ENCODE assay signal across 10 cellular contexts in genomic region chr17:72151565-72152391, GRCh38. TPM values are rescaled to one million over a fixed set of nuclear protein-coding genes. Genes with fewer than 3 reads are reported as not detected.
A peak's percentile ranks its signal among the peaks of the same experiment; 100 is the strongest.
DNase-seq lines count a peak whose midpoint lies in the region; ATAC-seq and TF ChIP-seq lines count a peak whose summit lies in the region.
"Had no signal": no experiment of that assay in that cellular context is flagged by ENCODE, and none has a peak within 500 bp of the region (broad histone marks: within the 10 kb centered on the region; RNA-seq: fewer than 3 reads in every experiment).

No MANE protein-coding gene starts in this region.

- H3K9ac ChIP-seq in PC-3 (ENCODE audit: low read length): peak overlapping the region; percentile 48

- no peaks in the 10 kb centered on the region for H3K9me3 Mint-ChIP-seq in neural crest cell

- CTCF ChIA-PET in PC-3 (lab: Charles Lee): no interaction called here

- peak overlapping the region; percentile 62 for H3K27ac Mint-ChIP-seq in neural crest cell (ENCODE audit: unreplicated experiment)

- peaks cover 24% of the 10 kb centered on the region for H3K4me1 Mint-ChIP-seq in neural crest cell

- no peaks in the 10 kb centered on the region for H3K36me3 Mint-ChIP-seq in neural crest cell (ENCODE audit: low read depth)

- in situ Hi-C loops in Caki2 (cut with HindIII; ENCODE audit: low pct_unique_long_range_greater_than_20kb, low sequenced_read_pairs): no loop called here

- H3K9me2 ChIP-seq in PC-3 (replicated peaks; ENCODE audit: low read length): no peaks in the 10 kb centered on the region

- H3K4me3 ChIP-seq in PC-3 (ENCODE audit: low read length): peak overlapping the region; percentile 45
- no peak overlapping the region for H3K4me3 ChIP-seq in fibroblast of the aortic adventitia (ENCODE audit: low read depth, low read length)
- H3K4me3 ChIP-seq in ascending aorta: no peak overlapping the region

- intact Hi-C loops in PC-3 (cut with micrococcal nuclease): loop anchor here (1.0 to 5.0 kb wide), 3 partner anchors 25 to 81 kb away; partner anchors contain the start of gene SOX9
- intact Hi-C loops in ascending aorta (cut with DNase I): no loop called here

- H3K27me3 Mint-ChIP-seq in neural crest cell (ENCODE audit: low read depth): no peaks in the 10 kb centered on the region

- DNase-seq in Caki2 (ENCODE audit: low read depth) (peak; percentile 88), PC-3 (peak; percentile 97), fibroblast of the aortic adventitia (ENCODE audit: low read depth) (peak; percentile 64), neural crest cell (ENCODE audit: low read depth, low spot score) (no peak), NCI-H748 treated with DMSO at 0.1 percent for 48 hours (lab: John Stamatoyannopoulos, UW) (no peak), ascending aorta (ENCODE audit: low spot score in 2 of 2) (no peak)
- DNase-seq: GDM1 had no signal

- H3K9me3 ChIP-seq in PC-3 (ENCODE audit: low read length) (no peaks in the 10 kb centered on the region), ascending aorta (no peaks in the 10 kb centered on the region)

- H2AFZ ChIP-seq in PC-3 (ENCODE audit: low read length): peak overlapping the region; percentile 20

- H3K27me3 ChIP-seq in PC-3 (ENCODE audit: low read length) (no peaks in the 10 kb centered on the region), ascending aorta (no peaks in the 10 kb centered on the region)

- H3K79me2 ChIP-seq in PC-3 (ENCODE audit: low read length): no peaks in the 10 kb centered on the region

- H3K4me3 Mint-ChIP-seq in neural crest cell: no peak overlapping the region

- no peaks in the 10 kb centered on the region for H4K20me1 ChIP-seq in PC-3 (ENCODE audit: low read length)

- H3K4me1 ChIP-seq in PC-3 (ENCODE audit: insufficient read depth, low read length) (peaks cover 23% of the 10 kb centered on the region), ascending aorta (no peaks in the 10 kb centered on the region)

- no TSS peak for BruUV-seq in PC-3 (replicated peaks; lab: Mats Ljungman, UMichigan)

- POLR2A ChIA-PET in PC-3 (lab: Charles Lee; ENCODE audit: unreplicated experiment): interaction anchor here (1.1 kb wide), 1 partner anchor 30 kb away, joined by 3 read pairs; no protein-coding TSS in a partner anchor

- ATAC-seq in PC-3 (peak; percentile 92), GM19397 (IDR thresholded peaks at IDR 0.05; ENCODE audit: unreplicated experiment) (no peak), GM21786 (IDR thresholded peaks at IDR 0.05; ENCODE audit: unreplicated experiment) (no peak)

- no peaks in the 10 kb centered on the region for H3K36me3 ChIP-seq in PC-3 (ENCODE audit: low read depth, low read length)
- no peaks in the 10 kb centered on the region for H3K36me3 ChIP-seq in ascending aorta

- peak overlapping the region; percentile 77 for H3K4me2 ChIP-seq in PC-3 (ENCODE audit: low read length)

- no peaks in the 10 kb centered on the region for H3F3A ChIP-seq in PC-3 (ENCODE audit: low read length, unreplicated experiment)

- TF ChIP-seq CTCF in PC-3 (conservative IDR thresholded peaks at IDR 0.05; ENCODE audit: low read depth, low read length) (no peak), fibroblast of the aortic adventitia (IDR thresholded peaks at IDR 0.05; ENCODE audit: insufficient read depth, low read length) (no peak), neural crest cell (conservative IDR thresholded peaks at IDR 0.05) (no peak), ascending aorta (IDR thresholded peaks at IDR 0.05) (no peak)

- H3K27ac ChIP-seq in PC-3 (ENCODE audit: low read length) (peak overlapping the region; percentile 80), ascending aorta (no peak overlapping the region)
- H3K27ac ChIP-seq: HL-60 had no signal

RNA-seq across cellular contexts. Expression of gene SOX9, which starts 31.0 kb away (rescaled TPM):
- 6.3 and 8.5 TPM in 2 replicates for total RNA-seq in Caki2 (2014; rRNA removed; shearing (Covaris generic); ENCODE audit: low replicate concordance)
- total RNA-seq in PC-3 (2014; rRNA removed) (119 and 151 TPM in 2 replicates), fibroblast of the aortic adventitia (ENCODE audit: low replicate concordance) (2.1 and 2.4 TPM in 2 replicates), neural crest cell (36.8 and 36.9 TPM in 2 replicates), ascending aorta (2.4 TPM)

Comparison
In these comparisons a context has a peak if more than half of its experiments do, and no peak if none do; other contexts are left out.
1. DNase-seq: peak in Caki2 (single experiment), PC-3 (single experiment) and fibroblast of the aortic adventitia (single experiment); none in neural crest cell (single experiment), NCI-H748 treated with DMSO at 0.1 percent for 48 hours (single experiment) and ascending aorta (0 of 2).